Comparison of ENCODE assay signal across 1 cellular context in the genomic region with DNA sequence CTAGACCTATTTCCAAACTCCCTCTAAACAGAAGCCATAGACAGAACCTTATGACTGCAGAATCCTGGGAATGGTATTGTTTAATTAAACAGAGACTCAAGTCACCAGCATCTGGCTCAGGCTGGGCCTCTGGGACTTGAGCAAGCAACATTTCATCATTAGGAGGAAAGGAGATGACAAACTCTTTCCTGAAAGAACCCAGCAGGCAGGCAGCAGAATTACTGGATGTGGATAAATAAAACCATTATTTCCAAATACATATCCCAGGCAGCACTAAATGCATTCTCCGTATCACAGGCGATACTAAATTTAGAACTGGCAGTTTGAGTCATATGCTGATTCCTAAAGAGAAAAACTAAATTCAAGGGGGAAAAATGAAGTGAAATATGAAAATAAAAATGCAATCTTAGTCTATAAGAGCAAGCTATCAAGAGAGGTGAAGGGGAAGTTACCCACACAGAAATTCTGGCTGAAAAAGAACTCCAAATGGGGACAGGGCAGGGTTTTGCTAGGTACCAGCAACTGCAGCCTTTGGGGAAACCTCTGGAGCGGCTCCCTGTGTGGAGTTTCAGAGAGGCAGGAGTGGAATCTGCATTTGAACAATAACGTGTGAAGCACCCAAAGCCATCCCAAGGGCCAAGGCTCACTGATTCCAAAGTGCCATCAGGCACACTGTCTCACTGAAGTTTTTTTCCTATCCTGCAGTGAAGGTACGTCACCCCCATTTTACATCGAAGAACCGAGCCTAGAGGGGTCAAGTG.
TF ChIP-seq lines count a peak whose summit lies in the region.

No MANE protein-coding gene starts in this region.

TF ChIP-seq in GM23338, 12 proteins besides CTCF, POLR2A, EP300 and RAD21 (continued from another document):
- no peak for TF ChIP-seq EZH2 (IDR thresholded peaks at IDR 0.05; ENCODE audit: low read depth, unreplicated experiment)
- TF ChIP-seq, protein P1, sequence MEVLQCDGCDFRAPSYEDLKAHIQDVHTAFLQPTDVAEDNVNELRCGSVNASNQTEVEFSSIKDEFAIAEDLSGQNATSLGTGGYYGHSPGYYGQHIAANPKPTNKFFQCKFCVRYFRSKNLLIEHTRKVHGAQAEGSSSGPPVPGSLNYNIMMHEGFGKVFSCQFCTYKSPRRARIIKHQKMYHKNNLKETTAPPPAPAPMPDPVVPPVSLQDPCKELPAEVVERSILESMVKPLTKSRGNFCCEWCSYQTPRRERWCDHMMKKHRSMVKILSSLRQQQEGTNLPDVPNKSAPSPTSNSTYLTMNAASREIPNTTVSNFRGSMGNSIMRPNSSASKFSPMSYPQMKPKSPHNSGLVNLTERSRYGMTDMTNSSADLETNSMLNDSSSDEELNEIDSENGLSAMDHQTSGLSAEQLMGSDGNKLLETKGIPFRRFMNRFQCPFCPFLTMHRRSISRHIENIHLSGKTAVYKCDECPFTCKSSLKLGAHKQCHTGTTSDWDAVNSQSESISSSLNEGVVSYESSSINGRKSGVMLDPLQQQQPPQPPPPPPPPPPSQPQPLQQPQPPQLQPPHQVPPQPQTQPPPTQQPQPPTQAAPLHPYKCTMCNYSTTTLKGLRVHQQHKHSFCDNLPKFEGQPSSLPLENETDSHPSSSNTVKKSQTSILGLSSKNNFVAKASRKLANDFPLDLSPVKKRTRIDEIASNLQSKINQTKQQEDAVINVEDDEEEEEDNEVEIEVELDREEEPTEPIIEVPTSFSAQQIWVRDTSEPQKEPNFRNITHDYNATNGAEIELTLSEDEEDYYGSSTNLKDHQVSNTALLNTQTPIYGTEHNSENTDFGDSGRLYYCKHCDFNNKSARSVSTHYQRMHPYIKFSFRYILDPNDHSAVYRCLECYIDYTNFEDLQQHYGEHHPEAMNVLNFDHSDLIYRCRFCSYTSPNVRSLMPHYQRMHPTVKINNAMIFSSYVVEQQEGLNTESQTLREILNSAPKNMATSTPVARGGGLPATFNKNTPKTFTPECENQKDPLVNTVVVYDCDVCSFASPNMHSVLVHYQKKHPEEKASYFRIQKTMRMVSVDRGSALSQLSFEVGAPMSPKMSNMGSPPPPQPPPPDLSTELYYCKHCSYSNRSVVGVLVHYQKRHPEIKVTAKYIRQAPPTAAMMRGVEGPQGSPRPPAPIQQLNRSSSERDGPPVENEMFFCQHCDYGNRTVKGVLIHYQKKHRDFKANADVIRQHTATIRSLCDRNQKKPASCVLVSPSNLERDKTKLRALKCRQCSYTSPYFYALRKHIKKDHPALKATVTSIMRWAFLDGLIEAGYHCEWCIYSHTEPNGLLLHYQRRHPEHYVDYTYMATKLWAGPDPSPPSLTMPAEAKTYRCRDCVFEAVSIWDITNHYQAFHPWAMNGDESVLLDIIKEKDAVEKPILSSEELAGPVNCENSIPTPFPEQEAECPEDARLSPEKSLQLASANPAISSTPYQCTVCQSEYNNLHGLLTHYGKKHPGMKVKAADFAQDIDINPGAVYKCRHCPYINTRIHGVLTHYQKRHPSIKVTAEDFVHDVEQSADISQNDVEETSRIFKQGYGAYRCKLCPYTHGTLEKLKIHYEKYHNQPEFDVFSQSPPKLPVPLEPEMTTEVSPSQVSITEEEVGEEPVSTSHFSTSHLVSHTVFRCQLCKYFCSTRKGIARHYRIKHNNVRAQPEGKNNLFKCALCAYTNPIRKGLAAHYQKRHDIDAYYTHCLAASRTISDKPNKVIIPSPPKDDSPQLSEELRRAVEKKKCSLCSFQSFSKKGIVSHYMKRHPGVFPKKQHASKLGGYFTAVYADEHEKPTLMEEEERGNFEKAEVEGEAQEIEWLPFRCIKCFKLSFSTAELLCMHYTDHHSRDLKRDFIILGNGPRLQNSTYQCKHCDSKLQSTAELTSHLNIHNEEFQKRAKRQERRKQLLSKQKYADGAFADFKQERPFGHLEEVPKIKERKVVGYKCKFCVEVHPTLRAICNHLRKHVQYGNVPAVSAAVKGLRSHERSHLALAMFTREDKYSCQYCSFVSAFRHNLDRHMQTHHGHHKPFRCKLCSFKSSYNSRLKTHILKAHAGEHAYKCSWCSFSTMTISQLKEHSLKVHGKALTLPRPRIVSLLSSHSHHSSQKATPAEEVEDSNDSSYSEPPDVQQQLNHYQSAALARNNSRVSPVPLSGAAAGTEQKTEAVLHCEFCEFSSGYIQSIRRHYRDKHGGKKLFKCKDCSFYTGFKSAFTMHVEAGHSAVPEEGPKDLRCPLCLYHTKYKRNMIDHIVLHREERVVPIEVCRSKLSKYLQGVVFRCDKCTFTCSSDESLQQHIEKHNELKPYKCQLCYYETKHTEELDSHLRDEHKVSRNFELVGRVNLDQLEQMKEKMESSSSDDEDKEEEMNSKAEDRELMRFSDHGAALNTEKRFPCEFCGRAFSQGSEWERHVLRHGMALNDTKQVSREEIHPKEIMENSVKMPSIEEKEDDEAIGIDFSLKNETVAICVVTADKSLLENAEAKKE (CRISPR knock-in tag; IDR thresholded peaks at IDR 0.05) = no peak
- TF ChIP-seq EZH2phosphoT487 (IDR thresholded peaks at IDR 0.05; ENCODE audit: unreplicated experiment) = no peak
- no peak for TF ChIP-seq ZNF331 (CRISPR knock-in tag; IDR thresholded peaks at IDR 0.05; ENCODE audit: low read depth)
- TF ChIP-seq ZNF114 (CRISPR knock-in tag; IDR thresholded peaks at IDR 0.05) = no peak
- no peak for TF ChIP-seq POLR2AphosphoS5 (IDR thresholded peaks at IDR 0.05; ENCODE audit: low read depth)
